In the genomic region with DNA sequence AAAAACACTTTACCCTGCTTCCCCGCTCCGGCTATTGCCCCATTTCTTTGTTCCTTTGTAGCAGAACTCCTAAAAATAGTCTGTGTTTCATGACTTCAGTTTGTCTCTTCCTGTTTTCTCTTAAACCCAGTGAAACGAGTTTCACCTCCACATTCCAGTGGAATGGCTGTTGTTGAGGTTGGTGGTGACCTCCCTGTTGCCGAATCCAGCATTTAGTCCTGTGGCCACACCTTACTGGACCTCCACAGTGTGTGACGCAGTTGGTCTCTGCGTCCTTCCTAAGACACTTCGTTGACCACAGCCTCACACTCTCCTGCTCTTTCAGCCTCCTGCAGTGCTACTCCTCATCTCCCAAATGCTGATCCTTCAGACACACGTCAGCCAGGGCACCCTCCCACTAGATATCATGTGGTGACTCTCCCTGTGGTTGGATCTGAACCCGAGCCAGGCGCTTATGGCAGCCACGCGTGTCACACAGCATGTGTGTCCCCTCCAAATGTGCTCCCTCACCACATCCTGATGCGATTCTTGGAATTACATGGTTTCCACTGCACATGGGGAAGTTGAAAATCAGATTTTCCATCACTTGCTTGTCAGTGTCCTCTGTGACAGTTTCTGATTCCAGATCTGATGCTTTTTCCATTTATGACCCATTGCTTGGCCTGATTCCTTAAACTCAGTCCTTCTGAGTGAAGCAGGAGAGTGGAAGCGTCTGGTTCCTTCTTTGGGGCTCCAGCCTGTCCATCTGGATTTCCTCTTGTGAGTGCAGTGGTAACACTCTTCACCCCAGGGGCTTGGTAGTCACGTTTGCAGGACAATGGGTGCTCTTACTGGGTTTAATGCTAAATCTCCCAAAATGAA, we compare ENCODE assay signal across 8 cellular contexts.
DNase-seq lines count a peak whose midpoint lies in the region; ATAC-seq and TF ChIP-seq lines count a peak whose summit lies in the region.

No MANE protein-coding gene starts in this region.

- H3K4me3 Mint-ChIP-seq in stimulated activated naive B cell treated with anti-CD40 and anti-IgM and Interleukin-4, amounts not matched to agents 10 μg/mL and 1 μg/mL and 100 μg/mL, for 72 hours = peak overlapping the region; percentile 71 to 74
- no peak overlapping the region for H3K4me3 Mint-ChIP-seq in natural killer cell treated with Interleukin-12 subunit alpha and Interleukin-12 subunit beta and Interleukin-15 and Interleukin-18, amount 100 ng/mL, for 72 hours

- peak; percentile 49 to 55 for ATAC-seq in stimulated activated naive B cell treated with anti-CD40 and anti-IgM and Interleukin-4, amounts not matched to agents 10 μg/mL and 1 μg/mL and 100 μg/mL, for 72 hours (replicated peaks)
- no peak for ATAC-seq in natural killer cell treated with Interleukin-12 subunit alpha and Interleukin-12 subunit beta and Interleukin-15 and Interleukin-18, amount 100 ng/mL, for 72 hours
- no peak for ATAC-seq in GM18502 (IDR thresholded peaks at IDR 0.05; ENCODE audit: poor library complexity, unreplicated experiment)

- no peaks in the 10 kb centered on the region for H4K20me1 ChIP-seq in SU-DHL-6 (ENCODE audit: low read depth, low read length)

- no peaks in the 10 kb centered on the region for H3K9me2 ChIP-seq in SU-DHL-6 (replicated peaks; ENCODE audit: insufficient read depth, low read length)

- peaks cover 26% of the 10 kb centered on the region for H3F3A ChIP-seq in SU-DHL-6 (ENCODE audit: insufficient read depth)

- H3K27me3 Mint-ChIP-seq in stimulated activated naive B cell treated with anti-CD40 and anti-IgM and Interleukin-4, amounts not matched to agents 10 μg/mL and 1 μg/mL and 100 μg/mL, for 72 hours = no peaks in the 10 kb centered on the region
- no peaks in the 10 kb centered on the region for H3K27me3 Mint-ChIP-seq in natural killer cell treated with Interleukin-12 subunit alpha and Interleukin-12 subunit beta and Interleukin-15 and Interleukin-18, amount 100 ng/mL, for 72 hours

- no peaks in the 10 kb centered on the region for H3K9me3 ChIP-seq in SU-DHL-6 (ENCODE audit: insufficient read depth, low read length)

- H3K27ac Mint-ChIP-seq in stimulated activated naive B cell treated with anti-CD40 and anti-IgM and Interleukin-4, amounts not matched to agents 10 μg/mL and 1 μg/mL and 100 μg/mL, for 72 hours = peak overlapping the region; percentile 97
- peak overlapping the region in 1 of 2 donors; percentile 61 for H3K27ac Mint-ChIP-seq in natural killer cell treated with Interleukin-12 subunit alpha and Interleukin-12 subunit beta and Interleukin-15 and Interleukin-18, amount 100 ng/mL, for 72 hours

- peak overlapping the region; percentile 74 for H3K4me2 ChIP-seq in SU-DHL-6 (ENCODE audit: low read depth, low read length, poor library complexity, severe bottlenecking)

- H3K27me3 ChIP-seq in SU-DHL-6 (ENCODE audit: low read length) = no peaks in the 10 kb centered on the region

- H3K36me3 Mint-ChIP-seq in stimulated activated naive B cell treated with anti-CD40 and anti-IgM and Interleukin-4, amounts not matched to agents 10 μg/mL and 1 μg/mL and 100 μg/mL, for 72 hours = peaks cover 14 to 20% of the 10 kb centered on the region in 2 donors
- no peaks in the 10 kb centered on the region for H3K36me3 Mint-ChIP-seq in natural killer cell treated with Interleukin-12 subunit alpha and Interleukin-12 subunit beta and Interleukin-15 and Interleukin-18, amount 100 ng/mL, for 72 hours

- DNase-seq in HT1080 (ENCODE audit: low read depth) (peak; percentile 99), fibroblast of the aortic adventitia (ENCODE audit: low read depth) (peak; percentile 10), NCI-H510A (lab: John Stamatoyannopoulos, UW) (no peak), HCEC 1CT (no peak)
- DNase-seq in stimulated activated naive B cell treated with anti-CD40 and anti-IgM and Interleukin-4, amounts not matched to agents 10 μg/mL and 1 μg/mL and 100 μg/mL, for 72 hours = peak; percentile 52
- DNase-seq in natural killer cell treated with Interleukin-12 subunit alpha and Interleukin-12 subunit beta and Interleukin-15 and Interleukin-18, amount 100 ng/mL, for 72 hours (ENCODE audit: low spot score) = no peak

- peak overlapping the region; percentile 98 for H3K27ac ChIP-seq in SU-DHL-6 (ENCODE audit: low read depth, low read length)

- peak overlapping the region; percentile 17 for H3K4me3 ChIP-seq in SU-DHL-6 (ENCODE audit: insufficient read depth, low read length, poor library complexity, severe bottlenecking)
- no peak overlapping the region for H3K4me3 ChIP-seq in fibroblast of the aortic adventitia (ENCODE audit: low read depth, low read length)

- peaks cover 54 to 89% of the 10 kb centered on the region in 2 donors for H3K4me1 Mint-ChIP-seq in stimulated activated naive B cell treated with anti-CD40 and anti-IgM and Interleukin-4, amounts not matched to agents 10 μg/mL and 1 μg/mL and 100 μg/mL, for 72 hours
- H3K4me1 Mint-ChIP-seq in natural killer cell treated with Interleukin-12 subunit alpha and Interleukin-12 subunit beta and Interleukin-15 and Interleukin-18, amount 100 ng/mL, for 72 hours (ENCODE audit: low read depth in 2 of 2) = peaks cover 19 to 31% of the 10 kb centered on the region in 2 donors

- peak overlapping the region; percentile 57 for H3K9ac ChIP-seq in SU-DHL-6 (ENCODE audit: low read length)

- H2AFZ ChIP-seq in SU-DHL-6 (ENCODE audit: low read depth, low read length, severe bottlenecking) = peak overlapping the region; percentile 24

- no peak for TF ChIP-seq CTCF in SU-DHL-6 (IDR thresholded peaks at IDR 0.05; ENCODE audit: insufficient read depth, low read length, poor library complexity, severe bottlenecking)
- no peak for TF ChIP-seq CTCF in fibroblast of the aortic adventitia (IDR thresholded peaks at IDR 0.05; ENCODE audit: insufficient read depth, low read length)

- H3K36me3 ChIP-seq in SU-DHL-6 (ENCODE audit: low read length) = no peaks in the 10 kb centered on the region

- no peaks in the 10 kb centered on the region for H3K79me2 ChIP-seq in SU-DHL-6 (ENCODE audit: insufficient read depth, low read length)

- no peaks in the 10 kb centered on the region for H3K9me3 Mint-ChIP-seq in stimulated activated naive B cell treated with anti-CD40 and anti-IgM and Interleukin-4, amounts not matched to agents 10 μg/mL and 1 μg/mL and 100 μg/mL, for 72 hours
- no peaks in the 10 kb centered on the region for H3K9me3 Mint-ChIP-seq in natural killer cell treated with Interleukin-12 subunit alpha and Interleukin-12 subunit beta and Interleukin-15 and Interleukin-18, amount 100 ng/mL, for 72 hours

Comparison
In these comparisons a context has a peak if more than half of its experiments do, and no peak if none do; other contexts are left out.
1. DNase-seq: peak in HT1080 (single experiment), fibroblast of the aortic adventitia (single experiment) and stimulated activated naive B cell treated with anti-CD40 and anti-IgM and Interleukin-4, amounts not matched to agents 10 μg/mL and 1 μg/mL and 100 μg/mL, for 72 hours (single experiment); none in natural killer cell treated with Interleukin-12 subunit alpha and Interleukin-12 subunit beta and Interleukin-15 and Interleukin-18, amount 100 ng/mL, for 72 hours (single experiment), NCI-H510A (single experiment) and HCEC 1CT (single experiment).
2. ATAC-seq: peak in stimulated activated naive B cell treated with anti-CD40 and anti-IgM and Interleukin-4, amounts not matched to agents 10 μg/mL and 1 μg/mL and 100 μg/mL, for 72 hours (2 of 2); none in natural killer cell treated with Interleukin-12 subunit alpha and Interleukin-12 subunit beta and Interleukin-15 and Interleukin-18, amount 100 ng/mL, for 72 hours (0 of 2) and GM18502 (single experiment).